Comparison of ENCODE assay signal across 10 cellular contexts in the genomic region with DNA sequence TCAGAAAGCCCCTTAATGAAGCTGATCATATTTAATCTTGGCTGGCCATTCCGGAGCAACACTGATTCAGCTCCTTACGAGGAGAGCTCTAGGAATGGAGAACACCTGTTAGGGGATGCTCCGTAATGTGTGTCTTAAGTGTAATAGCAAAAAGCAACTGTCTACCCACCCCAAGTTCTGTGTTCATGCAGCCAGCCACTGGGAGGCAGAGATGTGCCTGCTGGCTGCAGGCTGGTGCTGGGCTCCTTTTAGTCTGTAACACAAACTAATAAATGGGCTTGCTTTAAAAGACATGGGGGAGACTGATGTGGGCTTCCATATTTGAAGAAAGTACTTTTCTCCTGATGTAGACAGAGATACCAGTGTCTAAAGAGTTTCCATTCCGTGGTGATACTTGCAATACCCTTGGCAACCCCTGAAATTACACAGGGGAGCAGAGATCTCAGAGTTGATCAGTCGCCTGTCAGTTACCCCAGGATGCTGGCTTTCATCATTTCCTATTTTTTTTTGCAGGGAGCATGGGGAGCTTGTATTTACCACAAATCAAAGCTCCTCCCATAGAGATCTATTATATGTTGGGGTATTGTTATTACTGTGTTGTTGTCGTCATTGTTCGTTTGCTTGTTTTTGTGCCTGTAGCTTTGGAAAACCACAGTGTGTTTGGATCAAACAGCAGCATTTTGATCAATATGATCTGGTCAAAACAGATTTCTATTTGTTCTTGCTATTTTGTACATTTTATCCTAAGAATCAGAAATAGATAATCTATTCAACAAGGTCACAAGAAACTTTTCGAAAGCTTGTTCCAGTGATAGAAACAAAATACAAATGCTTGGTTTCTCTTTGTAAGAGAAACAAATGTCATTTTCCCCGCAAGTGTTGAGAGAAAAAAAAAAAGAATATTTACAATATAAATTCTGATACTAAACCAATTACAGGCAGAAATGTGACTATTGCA.
A peak's percentile ranks its signal among the peaks of the same experiment; 100 is the strongest.
DNase-seq lines count a peak whose midpoint lies in the region; ATAC-seq and TF ChIP-seq lines count a peak whose summit lies in the region.
"Had no signal": no experiment of that assay in that cellular context is flagged by ENCODE, and none has a peak within 500 bp of the region (broad histone marks: within the 10 kb centered on the region; RNA-seq: fewer than 3 reads in every experiment).

No MANE protein-coding gene starts in this region.

- TF ChIP-seq POLR2A in suprapubic skin (IDR thresholded peaks at IDR 0.05), result no peak

- H3K9me3 ChIP-seq in OCI-LY3 (ENCODE audit: insufficient read depth, low read length), result no peaks in the 10 kb centered on the region
- H3K9me3 ChIP-seq in suprapubic skin, result peaks cover 7% of the 10 kb centered on the region
- H3K9me3 ChIP-seq: prostate gland had no signal

- H3K79me2 ChIP-seq in OCI-LY3 (ENCODE audit: low read length), result no peaks in the 10 kb centered on the region

- no peak for TF ChIP-seq EP300 in suprapubic skin (IDR thresholded peaks at IDR 0.05)

- H3K27ac ChIP-seq in OCI-LY3 (ENCODE audit: low read length), result no peak overlapping the region
- no peak overlapping the region for H3K27ac ChIP-seq in suprapubic skin
- H3K27ac ChIP-seq: BLaER1 treated with 17β-estradiol and CSF1 and Interleukin-3, amounts not matched to agents 10 nM and 100 nM; prostate gland had no signal

- no peaks in the 10 kb centered on the region for H3K36me3 Mint-ChIP-seq in activated CD8-positive, alpha-beta memory T cell treated with anti-CD3 and anti-CD28 coated beads, Interleukin-2, amount 10 ng/mL, durations not matched to agents 7 days and 5 days

- no peak overlapping the region for H3K27ac Mint-ChIP-seq in activated CD8-positive, alpha-beta memory T cell treated with anti-CD3 and anti-CD28 coated beads, Interleukin-2, amount 10 ng/mL, durations not matched to agents 7 days and 5 days

- H3K36me3 ChIP-seq in OCI-LY3 (replicated peaks; ENCODE audit: low read depth, low read length), result no peaks in the 10 kb centered on the region
- H3K36me3 ChIP-seq in suprapubic skin, result no peaks in the 10 kb centered on the region
- H3K36me3 ChIP-seq: BLaER1 treated with 17β-estradiol and CSF1 and Interleukin-3, amounts not matched to agents 10 nM and 100 nM; prostate gland had no signal

- ATAC-seq in activated CD8-positive, alpha-beta memory T cell treated with anti-CD3 and anti-CD28 coated beads, Interleukin-2, amount 10 ng/mL, durations not matched to agents 7 days and 5 days, result peak; percentile 71
- ATAC-seq in activated CD4-positive, CD25-positive, alpha-beta regulatory T cell treated with anti-CD3 and anti-CD28 coated beads, Interleukin-2, amount 50 U/mL, for 24 hours, result no peak

- peaks cover 14% of the 10 kb centered on the region for H3K27me3 Mint-ChIP-seq in activated CD8-positive, alpha-beta memory T cell treated with anti-CD3 and anti-CD28 coated beads, Interleukin-2, amount 10 ng/mL, durations not matched to agents 7 days and 5 days

- peaks cover 2% of the 10 kb centered on the region for H3K9me3 Mint-ChIP-seq in activated CD8-positive, alpha-beta memory T cell treated with anti-CD3 and anti-CD28 coated beads, Interleukin-2, amount 10 ng/mL, durations not matched to agents 7 days and 5 days (ENCODE audit: low read depth)

- peak; percentile 20 for TF ChIP-seq CTCF in OCI-LY3 (IDR thresholded peaks at IDR 0.05; ENCODE audit: low read depth, low read length)
- peak; percentile 41 for TF ChIP-seq CTCF in cardiac fibroblast (IDR thresholded peaks at IDR 0.05; ENCODE audit: low read depth, low read length)
- no peak for TF ChIP-seq CTCF in suprapubic skin (IDR thresholded peaks at IDR 0.05)

- H3K27me3 ChIP-seq in OCI-LY3 (ENCODE audit: low read depth, low read length), result peaks cover 4% of the 10 kb centered on the region; the same call in 1 of the 2 replicates
- H3K27me3 ChIP-seq in suprapubic skin, result no peaks in the 10 kb centered on the region
- H3K27me3 ChIP-seq: BLaER1 treated with 17β-estradiol and CSF1 and Interleukin-3, amounts not matched to agents 10 nM and 100 nM had no signal

- 70% methylated on average over 9 of the region's 9 CpGs for WGBS in suprapubic skin

- no peak overlapping the region for H3K9ac ChIP-seq in OCI-LY3 (ENCODE audit: low read length)
- H3K9ac ChIP-seq: BLaER1 treated with 17β-estradiol and CSF1 and Interleukin-3, amounts not matched to agents 10 nM and 100 nM had no signal

- no peak overlapping the region for H3K4me3 Mint-ChIP-seq in activated CD8-positive, alpha-beta memory T cell treated with anti-CD3 and anti-CD28 coated beads, Interleukin-2, amount 10 ng/mL, durations not matched to agents 7 days and 5 days

- H3K4me2 ChIP-seq in OCI-LY3 (ENCODE audit: low read length), result no peak overlapping the region

- CTCF ChIA-PET in activated CD8-positive, alpha-beta memory T cell treated with anti-CD3 and anti-CD28 coated beads, Interleukin-2, amount 10 ng/mL, durations not matched to agents 7 days and 5 days (lab: Charles Lee), result interaction anchor here (0.8 to 6.9 kb wide), 9 partner anchors 13 to 159 kb away, joined by 3 to 48 read pairs (median 4); no protein-coding TSS in a partner anchor

- no peaks in the 10 kb centered on the region for H3K4me1 ChIP-seq in OCI-LY3 (ENCODE audit: low read length)
- no peaks in the 10 kb centered on the region for H3K4me1 ChIP-seq in suprapubic skin
- H3K4me1 ChIP-seq: prostate gland had no signal

- H3K4me3 ChIP-seq in OCI-LY3 (ENCODE audit: low read length) (no peak overlapping the region), cardiac fibroblast (replicated peaks in 1 of 2; ENCODE audit: low read depth in 2 of 2, low read length in 2 of 2) (no peak overlapping the region), suprapubic skin (no peak overlapping the region)
- H3K4me3 ChIP-seq: BLaER1 treated with 17β-estradiol and CSF1 and Interleukin-3, amounts not matched to agents 10 nM and 100 nM; prostate gland had no signal

- no peak overlapping the region for H2AFZ ChIP-seq in OCI-LY3 (ENCODE audit: low read depth, low read length)

- DNase-seq in activated CD8-positive, alpha-beta memory T cell treated with anti-CD3 and anti-CD28 coated beads, Interleukin-2, amount 10 ng/mL, durations not matched to agents 7 days and 5 days, result peak; percentile 54
- DNase-seq in activated CD8-positive, alpha-beta memory T cell treated with anti-CD3 and anti-CD28 coated beads for 24 hours, result no peak
- peak; percentile 22 to 28 for DNase-seq in cardiac fibroblast (ENCODE audit: low read depth in 2 of 2)
- peak; percentile 3 for DNase-seq in stimulated activated CD4-positive, alpha-beta T cell treated with anti-CD3 and anti-CD28 coated beads, Interleukin-1b, Interleukin-23, amount 100 ng/mL, for 48 hours
- no peak for DNase-seq in suprapubic skin (ENCODE audit: low spot score in 2 of 2)
- no peak for DNase-seq in NCI-H1417 treated with DMSO at 0.1 percent for 48 hours (lab: John Stamatoyannopoulos, UW)

- H3K4me1 Mint-ChIP-seq in activated CD8-positive, alpha-beta memory T cell treated with anti-CD3 and anti-CD28 coated beads, Interleukin-2, amount 10 ng/mL, durations not matched to agents 7 days and 5 days, result peaks cover 26% of the 10 kb centered on the region

- no peaks in the 10 kb centered on the region for H4K20me1 ChIP-seq in OCI-LY3 (ENCODE audit: insufficient read depth, low read length)
- H4K20me1 ChIP-seq: BLaER1 treated with 17β-estradiol and CSF1 and Interleukin-3, amounts not matched to agents 10 nM and 100 nM had no signal

Comparison
In these comparisons a context has a peak if more than half of its experiments do, and no peak if none do; other contexts are left out.
1. DNase-seq: peak in activated CD8-positive, alpha-beta memory T cell treated with anti-CD3 and anti-CD28 coated beads, Interleukin-2, amount 10 ng/mL, durations not matched to agents 7 days and 5 days (single experiment), cardiac fibroblast (2 of 2) and stimulated activated CD4-positive, alpha-beta T cell treated with anti-CD3 and anti-CD28 coated beads, Interleukin-1b, Interleukin-23, amount 100 ng/mL, for 48 hours (single experiment); none in activated CD8-positive, alpha-beta memory T cell treated with anti-CD3 and anti-CD28 coated beads for 24 hours (single experiment), suprapubic skin (0 of 2) and NCI-H1417 treated with DMSO at 0.1 percent for 48 hours (single experiment).
2. CTCF ChIP-seq: peak in OCI-LY3 (single experiment) and cardiac fibroblast (single experiment); none in suprapubic skin (0 of 2).